ENCODE assay signal across 10 cellular contexts in the genomic region with DNA sequence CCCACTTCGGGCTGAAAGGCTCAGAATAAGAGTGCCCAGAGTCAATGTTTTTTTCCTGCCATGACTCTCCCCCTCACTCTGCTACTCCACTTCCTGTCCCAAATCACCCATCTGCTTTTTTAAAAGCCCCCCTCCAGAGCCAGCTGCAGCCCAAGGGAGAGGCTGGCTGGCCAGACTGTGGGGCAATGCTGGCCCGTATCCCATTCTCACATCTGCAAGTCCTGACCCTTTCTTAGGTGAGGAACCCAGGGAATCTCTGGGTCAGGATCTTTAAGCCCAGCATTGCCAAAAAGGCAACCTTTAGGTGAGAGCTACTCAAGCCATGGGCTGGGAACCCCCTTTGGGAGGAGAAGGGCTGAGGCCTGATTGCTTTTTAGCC. TPM values are rescaled to one million over a fixed set of nuclear protein-coding genes. Genes with fewer than 3 reads are reported as not detected.
DNase-seq lines count a peak whose midpoint lies in the region; ATAC-seq, FAIRE-seq and TF ChIP-seq lines count a peak whose summit lies in the region.
"Had no signal": no experiment of that assay in that cellular context is flagged by ENCODE, and none has a peak within 500 bp of the region (broad histone marks: within the 10 kb centered on the region; RNA-seq: fewer than 3 reads in every experiment).

No MANE protein-coding gene starts in this region.

- peak overlapping the region; percentile 22 for H3K9ac ChIP-seq in keratinocyte (ENCODE audit: control insufficient read depth, extremely low read depth, insufficient read depth, low read length)

- H3K4me1 ChIP-seq in keratinocyte (ENCODE audit: control insufficient read depth, extremely low read depth, insufficient read depth, low read length) (peaks cover 56% of the 10 kb centered on the region), thoracic aorta (ENCODE audit: control insufficient read depth in 1 of 2, low read depth in 2 of 2) (peaks cover 33 to 70% of the 10 kb centered on the region in 2 donors)

- no peak overlapping the region for H3K27ac Mint-ChIP-seq in T-helper 2 cell treated with Interferon-gamma antibody and Interleukin-4, amounts not matched to agents 5 μg/mL and 100 μg/mL, for 36 hours
- no peak overlapping the region for H3K27ac Mint-ChIP-seq in activated naive CD8-positive, alpha-beta T cell treated with anti-CD3 and anti-CD28 coated beads for 36 hours

- no peak for ATAC-seq in thoracic aorta (ENCODE audit: insufficient number of reproducible peaks, low FRiP score, low read depth)

- H3K9me3 Mint-ChIP-seq in T-helper 2 cell treated with Interferon-gamma antibody and Interleukin-4, amounts not matched to agents 5 μg/mL and 100 μg/mL, for 36 hours, result no peaks in the 10 kb centered on the region
- H3K9me3 Mint-ChIP-seq in activated naive CD8-positive, alpha-beta T cell treated with anti-CD3 and anti-CD28 coated beads for 36 hours, result no peaks in the 10 kb centered on the region

- no peaks in the 10 kb centered on the region for H3K9me1 ChIP-seq in keratinocyte (ENCODE audit: control insufficient read depth, extremely low read depth, insufficient read depth, low read length)

- no peak for DNase-seq in T-helper 2 cell treated with Interferon-gamma antibody and Interleukin-4, amounts not matched to agents 5 μg/mL and 100 μg/mL, for 36 hours (ENCODE audit: low spot score)
- DNase-seq in T-helper 2 cell (no peak), keratinocyte (ENCODE audit: low read depth, low spot score) (no peak), thoracic aorta (ENCODE audit: low spot score) (no peak), RPMI8226 (no peak), HuH-7 (ENCODE audit: low spot score) (no peak), NCI-H2107 treated with DMSO at 0.1 percent for 48 hours (lab: John Stamatoyannopoulos, UW; ENCODE audit: unreplicated experiment) (no peak)
- DNase-seq in activated naive CD8-positive, alpha-beta T cell treated with anti-CD3 and anti-CD28 coated beads for 36 hours, result no peak
- DNase-seq: NCI-H187 had no signal

- H3K4me3 Mint-ChIP-seq in T-helper 2 cell treated with Interferon-gamma antibody and Interleukin-4, amounts not matched to agents 5 μg/mL and 100 μg/mL, for 36 hours, result peak overlapping the region; percentile 62
- peak overlapping the region; percentile 32 for H3K4me3 Mint-ChIP-seq in activated naive CD8-positive, alpha-beta T cell treated with anti-CD3 and anti-CD28 coated beads for 36 hours

- dilution Hi-C loops in keratinocyte (cut with MboI; ENCODE audit: extremely low pct_ligation_motif_present, low sequenced_read_pairs), result no loop called here

- H3K9me3 ChIP-seq in keratinocyte (ENCODE audit: control insufficient read depth, low read depth, low read length), result no peaks in the 10 kb centered on the region
- H3K9me3 ChIP-seq in thoracic aorta, result no peaks in the 10 kb centered on the region

- no peak overlapping the region for H3K27ac ChIP-seq in keratinocyte (ENCODE audit: control insufficient read depth, insufficient read depth, low read length)
- peak overlapping the region; percentile 97 to 98 for H3K27ac ChIP-seq in thoracic aorta

- H3K27me3 Mint-ChIP-seq in T-helper 2 cell treated with Interferon-gamma antibody and Interleukin-4, amounts not matched to agents 5 μg/mL and 100 μg/mL, for 36 hours (ENCODE audit: low read depth), result peaks cover 39% of the 10 kb centered on the region
- peaks cover 5% of the 10 kb centered on the region for H3K27me3 Mint-ChIP-seq in activated naive CD8-positive, alpha-beta T cell treated with anti-CD3 and anti-CD28 coated beads for 36 hours

- H2AFZ ChIP-seq in keratinocyte (ENCODE audit: control insufficient read depth, low read length), result no peak overlapping the region

- peaks cover 33% of the 10 kb centered on the region for H3K4me1 Mint-ChIP-seq in T-helper 2 cell treated with Interferon-gamma antibody and Interleukin-4, amounts not matched to agents 5 μg/mL and 100 μg/mL, for 36 hours (ENCODE audit: low read depth)
- H3K4me1 Mint-ChIP-seq in activated naive CD8-positive, alpha-beta T cell treated with anti-CD3 and anti-CD28 coated beads for 36 hours, result peaks cover 37% of the 10 kb centered on the region

- peaks cover 7% of the 10 kb centered on the region for H3K36me3 Mint-ChIP-seq in T-helper 2 cell treated with Interferon-gamma antibody and Interleukin-4, amounts not matched to agents 5 μg/mL and 100 μg/mL, for 36 hours (ENCODE audit: low read depth)
- peaks cover 10% of the 10 kb centered on the region for H3K36me3 Mint-ChIP-seq in activated naive CD8-positive, alpha-beta T cell treated with anti-CD3 and anti-CD28 coated beads for 36 hours

- H3K36me3 ChIP-seq in keratinocyte (ENCODE audit: control insufficient read depth in 2 of 2, extremely low read depth in 1 of 2, insufficient read depth in 2 of 2, low read length in 2 of 2) (no peaks in the 10 kb centered on the region), thoracic aorta (no peaks in the 10 kb centered on the region)

- H4K20me1 ChIP-seq in keratinocyte (ENCODE audit: control insufficient read depth, extremely low read depth, insufficient read depth, low read length), result no peaks in the 10 kb centered on the region

- no peak for TF ChIP-seq CTCF in keratinocyte (optimal IDR thresholded peaks at IDR 0.05 in 1 of 3, IDR thresholded peaks at IDR 0.05 in 1 of 3, conservative IDR thresholded peaks at IDR 0.05 in 1 of 3; ENCODE audit: extremely low read depth in 1 of 3, insufficient read depth in 2 of 3, low read length in 3 of 3)
- no peak for TF ChIP-seq CTCF in thoracic aorta (IDR thresholded peaks at IDR 0.05)

- no peaks in the 10 kb centered on the region for H3K27me3 ChIP-seq in keratinocyte (ENCODE audit: control insufficient read depth, extremely low read depth, insufficient read depth, low read length)
- no peaks in the 10 kb centered on the region for H3K27me3 ChIP-seq in thoracic aorta (replicated peaks; ENCODE audit: insufficient read depth)

- peaks cover 36% of the 10 kb centered on the region for H3K79me2 ChIP-seq in keratinocyte (ENCODE audit: control insufficient read depth, insufficient read depth, low read length)

- no peak for FAIRE-seq in keratinocyte (lab: Jason Lieb, UNC)
- FAIRE-seq: colon had no signal

- H3K4me3 ChIP-seq in keratinocyte (ENCODE audit: control insufficient read depth in 2 of 3, extremely low read depth in 1 of 3, insufficient read depth in 2 of 3, low read depth in 1 of 3, low read length in 3 of 3), result no peak overlapping the region
- H3K4me3 ChIP-seq in thoracic aorta, result peak overlapping the region; percentile 100

- no peak overlapping the region for H3K4me2 ChIP-seq in keratinocyte (ENCODE audit: control insufficient read depth, extremely low read depth, insufficient read depth, low read depth, low read length)

RNA-seq across cellular contexts. Expression of gene ITGA5, which starts 1.7 kb away (rescaled TPM):
- 10 to 100 TPM; 18.3 to 20.1 TPM for total RNA-seq in activated naive CD8-positive, alpha-beta T cell treated with anti-CD3 and anti-CD28 coated beads for 36 hours
- 47.9 to 107 TPM (median 68.0 TPM) in 3 replicates for polyA plus RNA-seq in keratinocyte
- polyA plus RNA-seq in keratinocyte (2011; ENCODE audit: low read depth), result 14.5 TPM
- polyA plus RNA-seq in keratinocyte (2011; cell fraction: cytosol; rRNA removed), result 25.2 and 31.4 TPM in 2 replicates
- 168 and 190 TPM in 2 replicates for polyA plus RNA-seq in keratinocyte (2011; cell fraction: nucleus; rRNA removed)
- polyA plus RNA-seq in keratinocyte (2012; ENCODE audit: low replicate concordance), result 38.3 and 109 TPM in 2 replicates
- polyA minus RNA-seq in keratinocyte, result 127 to 228 TPM (median 141 TPM) in 3 replicates
- 88.1 TPM for polyA minus RNA-seq in keratinocyte (2011; cell fraction: cytosol; rRNA and poly(A)+ RNA removed)
- 246 and 280 TPM in 2 replicates for polyA minus RNA-seq in keratinocyte (2011; cell fraction: nucleus; rRNA and poly(A)+ RNA removed)
- total RNA-seq in thoracic aorta, result 100 to 1,000 TPM; 752 to 847 TPM

RNA-seq across cellular contexts. Expression of gene ZNF385A, which starts 36.2 kb away (rescaled TPM):
- total RNA-seq in activated naive CD8-positive, alpha-beta T cell treated with anti-CD3 and anti-CD28 coated beads for 36 hours, result 1 to 10 TPM; 1.0 to 1.1 TPM
- 11.4 to 20.1 TPM (median 13.3 TPM) in 3 replicates for polyA plus RNA-seq in keratinocyte
- 64.8 TPM for polyA plus RNA-seq in keratinocyte (2011; ENCODE audit: low read depth)
- 18.1 and 42.4 TPM in 2 replicates for polyA plus RNA-seq in keratinocyte (2011; cell fraction: cytosol; rRNA removed)
- polyA plus RNA-seq in keratinocyte (2011; cell fraction: nucleus; rRNA removed), result 25.2 and 35.8 TPM in 2 replicates
- polyA plus RNA-seq in keratinocyte (2012; ENCODE audit: low replicate concordance), result 77.0 and 80.7 TPM in 2 replicates
- 16.2 to 88.2 TPM (median 23.5 TPM) in 3 replicates for polyA minus RNA-seq in keratinocyte
- 58.1 TPM for polyA minus RNA-seq in keratinocyte (2011; cell fraction: cytosol; rRNA and poly(A)+ RNA removed)
- polyA minus RNA-seq in keratinocyte (2011; cell fraction: nucleus; rRNA and poly(A)+ RNA removed), result 26.4 and 36.5 TPM in 2 replicates
- 10 to 100 TPM in 1 of 2 donors, 1 to 10 TPM in 1; 7.4 to 19.0 TPM for total RNA-seq in thoracic aorta

RNA-seq across cellular contexts. Expression of gene GTSF1, which starts 52.6 kb away (rescaled TPM):
- 1 to 10 TPM; 7.8 to 9.6 TPM for total RNA-seq in activated naive CD8-positive, alpha-beta T cell treated with anti-CD3 and anti-CD28 coated beads for 36 hours
- polyA plus RNA-seq in keratinocyte, result 0.10 TPM in 1 of 3 replicates, not detected in the others
- polyA plus RNA-seq in keratinocyte (2011; ENCODE audit: low read depth), result not detected
- not detected in 2 replicates for polyA plus RNA-seq in keratinocyte (2011; cell fraction: cytosol; rRNA removed)
- not detected in 2 replicates for polyA plus RNA-seq in keratinocyte (2011; cell fraction: nucleus; rRNA removed)
- not detected in 2 replicates for polyA plus RNA-seq in keratinocyte (2012; ENCODE audit: low replicate concordance)
- polyA minus RNA-seq in keratinocyte, result not detected in 3 replicates
- polyA minus RNA-seq in keratinocyte (2011; cell fraction: cytosol; rRNA and poly(A)+ RNA removed), result not detected
- polyA minus RNA-seq in keratinocyte (2011; cell fraction: nucleus; rRNA and poly(A)+ RNA removed), result not detected in 2 replicates
- total RNA-seq in thoracic aorta, result not detected

RNA-seq across cellular contexts. Expression of gene GPR84, which starts 56.5 kb away (rescaled TPM):
- total RNA-seq in activated naive CD8-positive, alpha-beta T cell treated with anti-CD3 and anti-CD28 coated beads for 36 hours, result 1 to 10 TPM in 1 of 2 experiments, under 1 TPM in 1; 0.62 to 1.2 TPM
- 0.08 to 0.17 TPM (median 0.12 TPM) in 3 replicates for polyA plus RNA-seq in keratinocyte
- 0.39 TPM for polyA plus RNA-seq in keratinocyte (2011; ENCODE audit: low read depth)
- not detected in 2 replicates for polyA plus RNA-seq in keratinocyte (2011; cell fraction: cytosol; rRNA removed)
- 1.2 and 1.7 TPM in 2 replicates for polyA plus RNA-seq in keratinocyte (2011; cell fraction: nucleus; rRNA removed)
- polyA plus RNA-seq in keratinocyte (2012; ENCODE audit: low replicate concordance), result 0.07 and 0.93 TPM in 2 replicates
- 0.70 TPM in 1 of 3 replicates, not detected in the others for polyA minus RNA-seq in keratinocyte
- polyA minus RNA-seq in keratinocyte (2011; cell fraction: cytosol; rRNA and poly(A)+ RNA removed), result not detected
- polyA minus RNA-seq in keratinocyte (2011; cell fraction: nucleus; rRNA and poly(A)+ RNA removed), result 0.21 and 0.39 TPM in 2 replicates
- 1 to 10 TPM in 1 of 2 donors, under 1 TPM in 1; 0.95 to 2.3 TPM for total RNA-seq in thoracic aorta

Comparison
In these comparisons a context has a peak if more than half of its experiments do, and no peak if none do; other contexts are left out.
1. RNA of gene ITGA5, which starts 1.7 kb away (total RNA-seq): 752 to 847 TPM in thoracic aorta; 18.3 to 20.1 TPM in activated naive CD8-positive, alpha-beta T cell treated with anti-CD3 and anti-CD28 coated beads for 36 hours; every median in the first group is over 10 times any median in the second.
2. RNA of gene ZNF385A, which starts 36.2 kb away (total RNA-seq): 7.4 to 19.0 TPM in thoracic aorta; 1.0 to 1.1 TPM in activated naive CD8-positive, alpha-beta T cell treated with anti-CD3 and anti-CD28 coated beads for 36 hours; every median in the first group is over 4 times any median in the second.
3. RNA of gene GTSF1, which starts 52.6 kb away (total RNA-seq): 7.8 to 9.6 TPM in activated naive CD8-positive, alpha-beta T cell treated with anti-CD3 and anti-CD28 coated beads for 36 hours; not detected in thoracic aorta; every median in the first group is over 4 times any median in the second.